In the genomic region with DNA sequence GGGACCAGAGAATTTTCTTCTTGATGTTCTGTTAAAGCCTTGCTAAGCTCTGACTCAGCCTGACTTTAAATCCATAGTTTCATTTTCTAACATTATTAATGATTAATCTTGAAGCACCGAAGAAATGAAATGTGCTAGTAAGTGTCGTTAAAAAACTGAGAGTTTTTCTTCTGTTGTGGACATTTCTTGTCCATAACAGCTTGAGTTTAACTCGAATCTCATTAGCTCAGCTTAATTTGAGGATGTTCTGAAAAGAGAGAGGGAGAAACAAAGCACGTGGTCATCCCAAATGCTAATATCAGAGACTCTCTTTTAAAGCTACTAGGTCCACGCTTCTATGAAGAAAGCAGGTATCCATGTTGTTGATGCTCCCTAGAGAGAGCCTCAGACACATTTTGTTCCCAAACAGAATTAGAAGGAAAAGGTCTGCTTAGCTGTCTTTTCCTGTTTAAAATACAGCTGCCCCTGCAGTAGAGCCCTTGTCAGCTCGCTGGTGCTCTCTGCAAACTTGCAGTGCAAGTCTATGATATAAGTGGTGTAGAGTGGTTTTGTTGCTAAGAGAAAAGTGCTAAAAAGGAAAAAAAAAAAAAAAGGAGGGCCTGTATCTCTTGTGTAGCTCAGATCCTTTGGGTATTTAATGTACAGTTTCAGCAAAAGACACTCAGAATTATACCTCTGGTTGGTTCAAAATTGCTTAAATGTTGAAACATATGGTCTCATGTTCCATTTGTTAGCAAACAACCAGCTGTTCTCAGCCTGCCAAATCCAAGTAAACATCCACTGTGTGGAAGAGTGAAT, we compare ENCODE assay signal across 9 cellular contexts.
DNase-seq lines count a peak whose midpoint lies in the region; ATAC-seq and TF ChIP-seq lines count a peak whose summit lies in the region.
"Had no signal": no experiment of that assay in that cellular context is flagged by ENCODE, and none has a peak within 500 bp of the region (broad histone marks: within the 10 kb centered on the region; RNA-seq: fewer than 3 reads in every experiment).

No MANE protein-coding gene starts in this region.

- H3K27me3 Mint-ChIP-seq in brain = no peaks in the 10 kb centered on the region

- peak overlapping the region in 4 of 5 experiments; percentile 4 to 74 (median 33) for H3K4me3 Mint-ChIP-seq in brain

- TF ChIP-seq CTCF in brain (conservative IDR thresholded peaks at IDR 0.05) = no peak

- H3K27ac Mint-ChIP-seq in brain = peak overlapping the region; percentile 2 to 86 (median 82)

- peaks cover 44% of the 10 kb centered on the region for H3K4me1 Mint-ChIP-seq in brain

- no peak for ATAC-seq in stimulated activated naive CD8-positive, alpha-beta T cell treated with anti-CD3 and anti-CD28 coated beads, Interleukin-15, Interleukin-2, amounts not matched to agents 100 U/mL and 50 U/mL, for 24 hours

- DNase-seq in NCI-H1105 treated with DMSO at 0.1 percent for 48 hours (lab: John Stamatoyannopoulos, UW) = peak; percentile 47
- DNase-seq in kidney glomerular epithelial cell (lab: John Stamatoyannopoulos, UW) = peak; percentile 32
- peak; percentile 71 for DNase-seq in superior temporal gyrus (ENCODE audit: extremely low spot score)
- DNase-seq in NCI-H774 (lab: John Stamatoyannopoulos, UW) = no peak
- DNase-seq in NCI-H2107 treated with DMSO at 0.1 percent for 48 hours (lab: John Stamatoyannopoulos, UW; ENCODE audit: unreplicated experiment) = no peak
- DNase-seq in A172 (ENCODE audit: low spot score) = no peak
- no peak for DNase-seq in stimulated activated naive CD8-positive, alpha-beta T cell treated with anti-CD3 and anti-CD28 coated beads, Interleukin-15, Interleukin-2, amounts not matched to agents 100 U/mL and 50 U/mL, for 24 hours
- DNase-seq: KBM-7 had no signal

- no peaks in the 10 kb centered on the region for H3K9me3 Mint-ChIP-seq in brain

- no peaks in the 10 kb centered on the region for H3K36me3 Mint-ChIP-seq in brain

Comparison
In these comparisons a context has a peak if more than half of its experiments do, and no peak if none do; other contexts are left out.
1. DNase-seq: peak in NCI-H1105 treated with DMSO at 0.1 percent for 48 hours (single experiment), kidney glomerular epithelial cell (single experiment) and superior temporal gyrus (single experiment); none in NCI-H774 (single experiment), NCI-H2107 treated with DMSO at 0.1 percent for 48 hours (single experiment), A172 (single experiment) and stimulated activated naive CD8-positive, alpha-beta T cell treated with anti-CD3 and anti-CD28 coated beads, Interleukin-15, Interleukin-2, amounts not matched to agents 100 U/mL and 50 U/mL, for 24 hours (single experiment).